In the genomic region with DNA sequence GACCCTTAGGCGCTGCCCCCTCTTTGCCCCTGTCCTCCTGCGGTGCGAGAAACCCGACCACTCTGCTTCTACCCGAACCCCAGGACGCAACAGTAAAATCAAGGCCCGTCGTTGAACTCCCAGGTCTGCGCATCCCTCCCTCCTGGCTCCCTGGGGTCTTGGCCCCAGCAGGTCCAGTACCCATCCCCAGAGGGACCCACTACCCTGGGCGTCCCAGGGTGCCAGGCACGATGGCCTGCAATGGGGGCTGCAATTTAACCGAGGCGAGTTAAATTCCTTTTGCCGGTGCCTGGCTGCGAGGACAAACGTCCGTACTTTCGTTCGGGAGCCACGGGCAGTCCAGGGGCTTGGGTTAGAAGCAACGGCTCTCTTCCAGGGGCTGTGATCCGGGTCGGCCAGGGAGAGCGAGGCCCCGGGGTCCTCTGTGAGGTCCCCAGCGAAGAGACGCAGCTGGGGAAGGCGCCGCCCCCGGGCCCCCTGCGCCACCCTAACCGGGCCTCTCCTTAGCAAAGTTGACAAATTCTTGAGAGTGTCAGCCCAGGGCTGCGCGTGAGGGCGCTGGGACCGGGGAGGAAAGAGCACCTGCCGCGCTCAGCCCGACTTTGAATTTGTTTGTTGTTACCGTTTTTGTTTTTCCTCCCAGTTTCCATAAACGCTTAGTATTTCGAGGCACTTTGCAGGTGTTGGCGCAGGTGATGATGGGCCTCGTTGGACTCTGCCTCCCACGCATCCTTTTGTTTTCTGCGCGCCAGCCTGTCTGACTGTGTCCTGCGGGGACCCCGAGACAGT, we compare ENCODE assay signal across 13 cellular contexts. TPM values are rescaled to one million over a fixed set of nuclear protein-coding genes. Genes with fewer than 3 reads are reported as not detected.
DNase-seq lines count a peak whose midpoint lies in the region; ATAC-seq and TF ChIP-seq lines count a peak whose summit lies in the region.
"Had no signal": no experiment of that assay in that cellular context is flagged by ENCODE, and none has a peak within 500 bp of the region (broad histone marks: within the 10 kb centered on the region; RNA-seq: fewer than 3 reads in every experiment).

No MANE protein-coding gene starts in this region.

- no peak for TF ChIP-seq EP300 in stomach (IDR thresholded peaks at IDR 0.05)

- H3K27ac Mint-ChIP-seq in activated CD4-positive, alpha-beta T cell treated with anti-CD3 and anti-CD28 coated beads, Interleukin-2, amount 10 ng/mL, durations not matched to agents 7 days and 5 days, result peak overlapping the region; percentile 38
- H3K27ac Mint-ChIP-seq in activated naive CD4-positive, alpha-beta T cell treated with anti-CD3 and anti-CD28 coated beads for 36 hours, result no peak overlapping the region
- H3K27ac Mint-ChIP-seq: natural killer cell had no signal

- no peaks in the 10 kb centered on the region for H3K36me3 ChIP-seq in iPS-20b (ENCODE audit: insufficient read depth, low read depth, low read length)
- no peaks in the 10 kb centered on the region for H3K36me3 ChIP-seq in stomach

- H3K4me1 Mint-ChIP-seq in activated CD4-positive, alpha-beta T cell treated with anti-CD3 and anti-CD28 coated beads, Interleukin-2, amount 10 ng/mL, durations not matched to agents 7 days and 5 days, result peaks cover 36% of the 10 kb centered on the region
- peaks cover 38% of the 10 kb centered on the region for H3K4me1 Mint-ChIP-seq in activated naive CD4-positive, alpha-beta T cell treated with anti-CD3 and anti-CD28 coated beads for 36 hours (ENCODE audit: low read depth)

- peaks cover 13% of the 10 kb centered on the region for H3K36me3 Mint-ChIP-seq in activated CD4-positive, alpha-beta T cell treated with anti-CD3 and anti-CD28 coated beads, Interleukin-2, amount 10 ng/mL, durations not matched to agents 7 days and 5 days (ENCODE audit: low read depth)
- no peaks in the 10 kb centered on the region for H3K36me3 Mint-ChIP-seq in activated naive CD4-positive, alpha-beta T cell treated with anti-CD3 and anti-CD28 coated beads for 36 hours (ENCODE audit: low read depth)
- H3K36me3 Mint-ChIP-seq: natural killer cell had no signal

- peaks cover 88% of the 10 kb centered on the region for H3K27me3 Mint-ChIP-seq in activated CD4-positive, alpha-beta T cell treated with anti-CD3 and anti-CD28 coated beads, Interleukin-2, amount 10 ng/mL, durations not matched to agents 7 days and 5 days
- H3K27me3 Mint-ChIP-seq in activated naive CD4-positive, alpha-beta T cell treated with anti-CD3 and anti-CD28 coated beads for 36 hours (ENCODE audit: low read depth), result peaks cover 81% of the 10 kb centered on the region

- no peak for TF ChIP-seq CTCF in stomach (IDR thresholded peaks at IDR 0.05)

- no peak overlapping the region for H3K27ac ChIP-seq in iPS-20b (ENCODE audit: low read length)
- H3K27ac ChIP-seq in stomach, result no peak overlapping the region

- H3K9me3 Mint-ChIP-seq in activated CD4-positive, alpha-beta T cell treated with anti-CD3 and anti-CD28 coated beads, Interleukin-2, amount 10 ng/mL, durations not matched to agents 7 days and 5 days, result peaks cover 2% of the 10 kb centered on the region
- no peaks in the 10 kb centered on the region for H3K9me3 Mint-ChIP-seq in activated naive CD4-positive, alpha-beta T cell treated with anti-CD3 and anti-CD28 coated beads for 36 hours
- H3K9me3 Mint-ChIP-seq: natural killer cell had no signal

- H3K4me3 ChIP-seq in iPS-20b (ENCODE audit: low read length), result peak overlapping the region; percentile 77
- peak overlapping the region in 3 of 4 donors; percentile 2 to 33 (median 31) for H3K4me3 ChIP-seq in stomach

- no peak for TF ChIP-seq POLR2A in stomach (IDR thresholded peaks at IDR 0.05)

- ATAC-seq in HG03457 (IDR thresholded peaks at IDR 0.05; ENCODE audit: unreplicated experiment), result no peak
- ATAC-seq: PC-3 had no signal

- H3K27me3 ChIP-seq in iPS-20b (ENCODE audit: insufficient read depth, low read length) (peaks cover 99% of the 10 kb centered on the region), stomach (peaks cover 32 to 100% (median 67%) of the 10 kb centered on the region in 3 donors)

- WGBS in stomach, 5 donors, result 4 to 7% (median 4%) methylated on average over 40 to 49 of the region's 49 CpGs

- CTCF ChIA-PET in activated CD4-positive, alpha-beta T cell treated with anti-CD3 and anti-CD28 coated beads, Interleukin-2, amount 10 ng/mL, durations not matched to agents 7 days and 5 days (lab: Charles Lee), result interaction anchor here (1.0 kb wide), 1 partner anchor 102 kb away, joined by 3 read pairs; no protein-coding TSS in a partner anchor
- CTCF ChIA-PET in activated naive CD4-positive, alpha-beta T cell treated with anti-CD3 and anti-CD28 coated beads for 36 hours (lab: Charles Lee), result no interaction called here

- POLR2A ChIA-PET in activated CD4-positive, alpha-beta T cell treated with anti-CD3 and anti-CD28 coated beads, Interleukin-2, amount 10 ng/mL, durations not matched to agents 7 days and 5 days (lab: Charles Lee), result no interaction called here

- peaks cover 37% of the 10 kb centered on the region for H3K4me1 ChIP-seq in iPS-20b (ENCODE audit: insufficient read depth, low read length)
- peaks cover 14 to 34% (median 24%) of the 10 kb centered on the region in 4 donors for H3K4me1 ChIP-seq in stomach

- in situ Hi-C loops in G401 (cut with HindIII; ENCODE audit: low sequenced_read_pairs), result no loop called here

- H3K9me3 ChIP-seq in iPS-20b (ENCODE audit: insufficient read depth, low read depth, low read length), result no peaks in the 10 kb centered on the region
- peaks cover 0 to 8% (median 0%) of the 10 kb centered on the region in 4 donors for H3K9me3 ChIP-seq in stomach

- peak overlapping the region; percentile 22; the same call in 1 of the 2 replicates for H3K9ac ChIP-seq in iPS-20b (ENCODE audit: low read depth, low read length)

- intact Hi-C loops in activated naive CD4-positive, alpha-beta T cell treated with anti-CD3 and anti-CD28 coated beads for 36 hours (cut with micrococcal nuclease), result no loop called here
- intact Hi-C loops in stomach (cut with DNase I; ENCODE audit: low total_unique reads), result no loop called here
- intact Hi-C loops in cardiac septum (cut with DNase I), result no loop called here

- no peak for DNase-seq in activated CD4-positive, alpha-beta T cell treated with anti-CD3 and anti-CD28 coated beads, Interleukin-2, amount 10 ng/mL, durations not matched to agents 7 days and 5 days
- no peak for DNase-seq in activated CD4-positive, alpha-beta T cell treated with anti-CD3 and anti-CD28 coated beads, Interleukin-2, amount 50 U/mL, for 1 hour
- peak; percentile 42 for DNase-seq in activated naive CD4-positive, alpha-beta T cell treated with anti-CD3 and anti-CD28 coated beads for 36 hours
- DNase-seq in stomach (no peak), G401 (ENCODE audit: low spot score) (no peak), cardiac septum (ENCODE audit: low spot score) (no peak)
- DNase-seq: natural killer cell; NCI-H1417 treated with DMSO at 0.1 percent for 48 hours; PC-3; stimulated activated CD4-positive, alpha-beta T cell treated with anti-CD3 and anti-CD28 coated beads, Interleukin-4, amount 100 ng/mL, for 24 hours had no signal

- H3K4me3 Mint-ChIP-seq in activated CD4-positive, alpha-beta T cell treated with anti-CD3 and anti-CD28 coated beads, Interleukin-2, amount 10 ng/mL, durations not matched to agents 7 days and 5 days, result peak overlapping the region; percentile 50
- peak overlapping the region; percentile 65 for H3K4me3 Mint-ChIP-seq in activated naive CD4-positive, alpha-beta T cell treated with anti-CD3 and anti-CD28 coated beads for 36 hours

RNA-seq across cellular contexts. Expression of gene OLIG3, which starts 6.1 kb away (rescaled TPM):
- total RNA-seq in activated CD4-positive, alpha-beta T cell treated with anti-CD3 and anti-CD28 coated beads, Interleukin-2, amount 10 ng/mL, durations not matched to agents 7 days and 5 days, result not detected
- not detected for total RNA-seq in activated naive CD4-positive, alpha-beta T cell treated with anti-CD3 and anti-CD28 coated beads for 36 hours
- total RNA-seq in stomach, result not detected
- not detected for polyA plus RNA-seq in stomach
- total RNA-seq in G401 (2014; rRNA removed; shearing (Covaris generic)), result not detected in 2 replicates
- total RNA-seq in cardiac septum, result not detected
- total RNA-seq: chondrocyte, natural killer cell, PC-3 had no signal
